Comparison of ENCODE assay signal across 17 cellular contexts in the genomic region with DNA sequence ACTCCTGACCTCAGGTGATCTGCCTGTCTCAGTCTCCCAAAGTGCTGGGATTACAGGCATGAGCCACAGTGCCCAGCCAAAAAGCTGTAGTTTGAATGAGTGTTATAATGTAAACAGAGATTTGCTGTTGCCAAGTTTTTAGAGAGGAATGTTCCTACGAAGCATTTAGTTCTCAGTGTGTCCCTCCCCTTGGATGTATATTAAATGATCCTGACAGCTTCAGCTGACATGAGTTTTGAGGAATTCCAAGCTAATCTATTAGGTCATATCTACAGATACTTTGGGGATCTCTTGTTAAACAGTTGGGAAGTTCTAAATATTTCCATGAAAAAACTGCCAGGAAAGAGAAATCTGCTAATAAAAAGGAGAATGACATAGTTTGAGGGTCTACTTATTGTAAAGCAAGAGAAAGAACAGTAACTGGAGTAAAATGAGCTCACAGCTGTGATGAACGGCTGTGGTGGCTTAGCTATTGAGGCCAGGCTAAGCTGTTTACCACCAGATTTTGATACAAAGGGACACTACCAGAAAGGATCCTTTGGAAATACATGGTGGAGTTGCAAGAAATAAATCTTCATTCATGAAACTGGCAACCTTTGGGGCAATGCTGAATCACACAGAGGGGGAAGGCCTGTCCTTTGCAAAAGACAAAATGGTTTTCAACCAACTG. TPM values are rescaled to one million over a fixed set of nuclear protein-coding genes. Genes with fewer than 3 reads are reported as not detected.
DNase-seq lines count a peak whose midpoint lies in the region; ATAC-seq and TF ChIP-seq lines count a peak whose summit lies in the region.
"Had no signal": no experiment of that assay in that cellular context is flagged by ENCODE, and none has a peak within 500 bp of the region (broad histone marks: within the 10 kb centered on the region; RNA-seq: fewer than 3 reads in every experiment).

No MANE protein-coding gene starts in this region.

- H3K9ac ChIP-seq in IMR-90 (ENCODE audit: low read depth, low read length) (no peak overlapping the region), stomach smooth muscle (ENCODE audit: low read length in 2 of 2) (peak overlapping the region in 1 of 2 donors; percentile 29)

- H2BK20ac ChIP-seq in IMR-90 (ENCODE audit: low read depth, low read length): no peak overlapping the region

- no peak for TF ChIP-seq CTCF in IMR-90 (conservative IDR thresholded peaks at IDR 0.05; ENCODE audit: low read depth, low read length)
- TF ChIP-seq CTCF in brain (conservative IDR thresholded peaks at IDR 0.05): no peak
- TF ChIP-seq CTCF in mesothelial cell of epicardium (IDR thresholded peaks at IDR 0.05; ENCODE audit: unreplicated experiment): no peak

- H3K36me3 ChIP-seq in IMR-90 (ENCODE audit: control insufficient read depth, insufficient read depth, low read length) (no peaks in the 10 kb centered on the region), stomach smooth muscle (ENCODE audit: control insufficient read depth in 2 of 2, insufficient read depth in 2 of 2, low read length in 2 of 2) (no peaks in the 10 kb centered on the region)
- H3K36me3 ChIP-seq: HAP-1 had no signal

- H4K20me1 ChIP-seq in IMR-90 (ENCODE audit: insufficient read depth, low read length): peaks cover under 1% of the 10 kb centered on the region; the same call in 1 of the 2 replicates

- TF ChIP-seq RAD21 in IMR-90 (IDR thresholded peaks at IDR 0.05; ENCODE audit: low read length): no peak

- no peak overlapping the region for H3K27ac ChIP-seq in IMR-90 (ENCODE audit: insufficient read depth, low read length)
- peak overlapping the region; percentile 84 for H3K27ac ChIP-seq in stomach smooth muscle (ENCODE audit: low read length)

- H3K4ac ChIP-seq in IMR-90 (ENCODE audit: low read depth, low read length): no peak overlapping the region

- ATAC-seq in IMR-90 (ENCODE audit: low read depth) (no peak), GM19467 (IDR thresholded peaks at IDR 0.05; ENCODE audit: unreplicated experiment) (no peak), HG03354 (IDR thresholded peaks at IDR 0.05; ENCODE audit: poor library complexity, severe bottlenecking, unreplicated experiment) (no peak)
- ATAC-seq in effector memory CD8-positive, alpha-beta T cell (replicated peaks): no peak

- no peak overlapping the region for H3K18ac ChIP-seq in IMR-90 (ENCODE audit: low read depth, low read length)

- H3K27me3 Mint-ChIP-seq in brain: peaks cover 3% of the 10 kb centered on the region
- no peaks in the 10 kb centered on the region for H3K27me3 Mint-ChIP-seq in mesothelial cell of epicardium (ENCODE audit: low read depth)
- H3K27me3 Mint-ChIP-seq in effector memory CD8-positive, alpha-beta T cell: no peaks in the 10 kb centered on the region
- H3K27me3 Mint-ChIP-seq: stimulated activated naive CD8-positive, alpha-beta T cell treated with anti-CD3 and anti-CD28 coated beads, Interleukin-15, Interleukin-2, amounts not matched to agents 100 ng/mL and 50 ng/mL, for 24 hours had no signal

- H3K4me1 Mint-ChIP-seq in brain (peaks cover 52% of the 10 kb centered on the region), mesothelial cell of epicardium (peaks cover 37% of the 10 kb centered on the region)
- H3K4me1 Mint-ChIP-seq in effector memory CD8-positive, alpha-beta T cell (ENCODE audit: low read depth in 2 of 2): peaks cover 12 to 14% of the 10 kb centered on the region in 2 donors

- H3K4me3 ChIP-seq in IMR-90 (ENCODE audit: insufficient read depth, low read depth, low read length) (no peak overlapping the region), stomach smooth muscle (ENCODE audit: low read length in 2 of 2) (no peak overlapping the region)
- H3K4me3 ChIP-seq: coronary artery, HAP-1 had no signal

- in situ Hi-C loops in IMR-90 (cut with MboI; ENCODE audit: low sequenced_read_pairs): no loop called here

- H3K27me3 ChIP-seq in IMR-90 (ENCODE audit: control insufficient read depth, insufficient read depth, low read length) (peaks cover 2% of the 10 kb centered on the region; the same call in 1 of the 2 replicates), stomach smooth muscle (ENCODE audit: control insufficient read depth in 1 of 2, insufficient read depth in 2 of 2, low read length in 2 of 2) (no peaks in the 10 kb centered on the region)

- no peaks in the 10 kb centered on the region for H3K9me3 ChIP-seq in IMR-90 (ENCODE audit: control insufficient read depth, insufficient read depth, low read length)
- no peaks in the 10 kb centered on the region for H3K9me3 ChIP-seq in stomach smooth muscle (ENCODE audit: control insufficient read depth in 2 of 2, low read length in 2 of 2)
- H3K9me3 ChIP-seq: HAP-1 had no signal

- H3K4me2 ChIP-seq in IMR-90 (ENCODE audit: low read depth, low read length): no peak overlapping the region

- H3K27ac Mint-ChIP-seq in brain (peak overlapping the region in 4 of 5 experiments; percentile 20 to 90 (median 62)), mesothelial cell of epicardium (peak overlapping the region; percentile 68)
- H3K27ac Mint-ChIP-seq in effector memory CD8-positive, alpha-beta T cell: no peak overlapping the region
- H3K27ac Mint-ChIP-seq: stimulated activated naive CD8-positive, alpha-beta T cell treated with anti-CD3 and anti-CD28 coated beads, Interleukin-15, Interleukin-2, amounts not matched to agents 100 ng/mL and 50 ng/mL, for 24 hours had no signal

- H2AFZ ChIP-seq in IMR-90 (replicated peaks; ENCODE audit: low read length, poor library complexity): no peak overlapping the region

- peak overlapping the region in 3 of 5 experiments; percentile 5 to 84 (median 44) for H3K4me3 Mint-ChIP-seq in brain
- H3K4me3 Mint-ChIP-seq in mesothelial cell of epicardium: no peak overlapping the region
- H3K4me3 Mint-ChIP-seq in effector memory CD8-positive, alpha-beta T cell: no peak overlapping the region
- H3K4me3 Mint-ChIP-seq: stimulated activated naive CD8-positive, alpha-beta T cell treated with anti-CD3 and anti-CD28 coated beads, Interleukin-15, Interleukin-2, amounts not matched to agents 100 ng/mL and 50 ng/mL, for 24 hours had no signal

- peak overlapping the region; percentile 14; the same call in 1 of the 2 replicates for H3K23ac ChIP-seq in IMR-90 (ENCODE audit: low read depth, low read length)

- no peak overlapping the region for H2BK120ac ChIP-seq in IMR-90 (ENCODE audit: low read depth, low read length)

- peaks cover 10% of the 10 kb centered on the region for H3K9me1 ChIP-seq in IMR-90 (ENCODE audit: insufficient read depth, low read length)

- no peaks in the 10 kb centered on the region for H3K36me3 Mint-ChIP-seq in brain
- H3K36me3 Mint-ChIP-seq in mesothelial cell of epicardium: no peaks in the 10 kb centered on the region
- H3K36me3 Mint-ChIP-seq in effector memory CD8-positive, alpha-beta T cell (ENCODE audit: insufficient read depth): peaks cover 2% of the 10 kb centered on the region

- H3K79me1 ChIP-seq in IMR-90 (ENCODE audit: low read depth in 1 of 2, low read length in 2 of 2): peaks cover 0 to 12% of the 10 kb centered on the region in 2 experiments; a peak in 2 of 4 replicates

- CTCF ChIA-PET in IMR-90 (lab: Yijun Ruan, JAX): interaction anchor here (0.8 kb wide), 1 partner anchor 16 kb away, joined by 3 read pairs; no protein-coding TSS in a partner anchor

- H2BK5ac ChIP-seq in IMR-90 (ENCODE audit: low read depth, low read length, poor library complexity, severe bottlenecking): no peak overlapping the region

- peak; percentile 58 for DNase-seq in IMR-90
- DNase-seq in mesothelial cell of epicardium (ENCODE audit: low spot score in 2 of 2, unreplicated experiment in 2 of 2): no peak
- DNase-seq in effector memory CD8-positive, alpha-beta T cell: no peak
- DNase-seq in activated CD4-positive, alpha-beta T cell treated with anti-CD3 and anti-CD28 coated beads for 48 hours: no peak
- DNase-seq: activated CD4-positive, alpha-beta T cell treated with anti-CD3 and anti-CD28 coated beads for 1 hour; activated gamma-delta T cell; kidney glomerular epithelial cell; NCI-H1694; SIG-M5; stimulated activated CD4-positive, alpha-beta T cell treated with anti-CD3 and anti-CD28 coated beads, Interleukin-15, amount 100 ng/mL, for 24 hours had no signal

- dilution Hi-C loops in IMR-90 (cut with HindIII; ENCODE audit: low sequenced_read_pairs, unreplicated experiment): no loop called here

- no peak overlapping the region for H3K56ac ChIP-seq in IMR-90 (ENCODE audit: extremely low read depth, insufficient read depth, low read length)

- no peak for TF ChIP-seq POLR2A in IMR-90 (IDR thresholded peaks at IDR 0.05; ENCODE audit: low read depth, low read length)

- H4K8ac ChIP-seq in IMR-90 (ENCODE audit: low read depth in 2 of 2, low read length in 2 of 2): no peak overlapping the region

- H3K9me3 Mint-ChIP-seq in brain (no peaks in the 10 kb centered on the region), mesothelial cell of epicardium (no peaks in the 10 kb centered on the region)
- H3K9me3 Mint-ChIP-seq in effector memory CD8-positive, alpha-beta T cell: no peaks in the 10 kb centered on the region
- H3K9me3 Mint-ChIP-seq: stimulated activated naive CD8-positive, alpha-beta T cell treated with anti-CD3 and anti-CD28 coated beads, Interleukin-15, Interleukin-2, amounts not matched to agents 100 ng/mL and 50 ng/mL, for 24 hours had no signal

- BruUV-seq in IMR-90 (replicated peaks; lab: Mats Ljungman, UMichigan): no TSS peak

- H3K4me1 ChIP-seq in IMR-90 (ENCODE audit: control insufficient read depth, insufficient read depth, low read length): peaks cover 10% of the 10 kb centered on the region
- peaks cover 30% of the 10 kb centered on the region for H3K4me1 ChIP-seq in stomach smooth muscle (ENCODE audit: control insufficient read depth, insufficient read depth, low read length)

- H2AK9ac ChIP-seq in IMR-90 (replicated peaks; ENCODE audit: low read depth, low read length, poor library complexity): no peak overlapping the region

- H4K5ac ChIP-seq in IMR-90 (ENCODE audit: low read depth, low read length): no peak overlapping the region

- 0 out of 2 replicates have a peak overlapping the region, but pooled peaks have one; percentile 15 for H3K14ac ChIP-seq in IMR-90 (replicated peaks; ENCODE audit: low read depth, low read length)

- 0% methylated on average over 1 of the region's 2 CpGs; no CpG with 5 or more reads in 1 of the 2 experiments for WGBS in IMR-90 (ENCODE audit: extremely low coverage in 2 of 2, insufficient read length in 1 of 2), 2 experiments

- H2BK15ac ChIP-seq in IMR-90 (ENCODE audit: low read depth, low read length): no peak overlapping the region

- no peak overlapping the region for H2AK5ac ChIP-seq in IMR-90 (ENCODE audit: low read depth, low read length)

- intact Hi-C loops in IMR-90 (cut with micrococcal nuclease): no loop called here

- POLR2A ChIA-PET in IMR-90 (lab: Charles Lee; ENCODE audit: unreplicated experiment): no interaction called here

- H4K91ac ChIP-seq in IMR-90 (ENCODE audit: insufficient read depth, low read depth, low read length): no peak overlapping the region

RNA-seq across cellular contexts. Expression of gene STON1, which starts 2.6 kb away (rescaled TPM):
- 5.7 and 6.9 TPM in 2 replicates for total RNA-seq in IMR-90 (2012; rRNA removed)
- polyA plus RNA-seq in IMR-90 (2012; rRNA removed): 3.1 and 4.0 TPM in 2 replicates
- 1.1 and 1.2 TPM in 2 replicates for polyA plus RNA-seq in IMR-90 (2012; cell fraction: cytosol; rRNA removed)
- 1.3 and 5.6 TPM in 2 replicates for polyA plus RNA-seq in IMR-90 (2012; cell fraction: nucleus; rRNA removed; ENCODE audit: low replicate concordance)
- polyA plus RNA-seq in brain (ENCODE audit: insufficient read depth, low read depth, low replicate concordance): 0.95 TPM
- total RNA-seq in mesothelial cell of epicardium: 35.0 to 36.5 TPM (median 35.8 TPM) in 3 replicates

Comparison
In these comparisons a context has a peak if more than half of its experiments do, and no peak if none do; other contexts are left out.
1. H3K27ac Mint-ChIP-seq: peak in brain (4 of 5) and mesothelial cell of epicardium (single experiment); none in effector memory CD8-positive, alpha-beta T cell (0 of 2).
2. H3K4me3 Mint-ChIP-seq: peak in brain (3 of 5); none in mesothelial cell of epicardium (single experiment) and effector memory CD8-positive, alpha-beta T cell (0 of 2).